Comparison of ENCODE assay signal across 9 cellular contexts in the genomic region with DNA sequence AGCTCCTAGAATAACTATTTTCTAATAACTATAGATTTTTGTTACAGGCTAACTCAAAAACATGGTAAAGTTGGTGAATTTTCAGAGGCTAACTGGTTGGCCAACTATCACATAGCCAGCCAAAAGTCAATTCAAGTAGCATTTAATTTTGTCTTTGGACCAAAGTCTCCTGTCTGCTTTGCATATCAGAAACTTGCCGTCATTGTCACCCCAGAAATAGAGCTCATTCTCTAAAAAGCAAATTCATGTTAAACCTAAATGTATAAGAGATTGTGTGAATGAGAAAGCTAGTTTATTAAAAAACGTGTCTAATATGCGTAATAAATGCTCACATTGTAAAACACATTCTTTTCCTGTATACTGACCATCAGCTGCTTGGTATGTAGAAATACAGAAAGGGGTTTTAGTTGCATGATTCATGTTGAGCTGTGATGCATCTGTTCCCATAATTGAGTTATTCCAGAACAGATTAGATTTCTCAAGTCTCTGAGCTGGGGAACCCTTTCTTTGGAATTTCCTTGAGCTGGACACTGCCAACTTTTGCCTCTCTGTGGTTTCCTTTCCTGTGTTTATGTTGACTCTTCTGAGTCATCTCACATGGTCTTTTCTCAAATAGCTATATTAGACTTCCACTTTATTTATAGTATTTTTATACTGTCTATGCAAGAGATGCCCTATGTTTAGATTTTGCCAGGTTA. TPM values are rescaled to one million over a fixed set of nuclear protein-coding genes. Genes with fewer than 3 reads are reported as not detected.
DNase-seq lines count a peak whose midpoint lies in the region; ATAC-seq, FAIRE-seq and TF ChIP-seq lines count a peak whose summit lies in the region.
"Had no signal": no experiment of that assay in that cellular context is flagged by ENCODE, and none has a peak within 500 bp of the region (broad histone marks: within the 10 kb centered on the region; RNA-seq: fewer than 3 reads in every experiment).

No MANE protein-coding gene starts in this region.

- CTCF ChIA-PET in CD4-positive, alpha-beta T cell (lab: Charles Lee): no interaction called here

- no peaks in the 10 kb centered on the region for H3K27me3 Mint-ChIP-seq in CD4-positive, alpha-beta T cell

- no peak overlapping the region for H3K4me3 Mint-ChIP-seq in CD4-positive, alpha-beta T cell

- H3K4me3 ChIP-seq in bronchial epithelial cell (ENCODE audit: low read depth, low read length): no peak overlapping the region

- H3K9me3 ChIP-seq in CD4-positive, alpha-beta T cell (ENCODE audit: control insufficient read depth, low read length): no peaks in the 10 kb centered on the region

- no peak for TF ChIP-seq CTCF in bronchial epithelial cell (IDR thresholded peaks at IDR 0.05; ENCODE audit: insufficient read depth, low read length, severe bottlenecking)
- TF ChIP-seq CTCF in CD4-positive, alpha-beta T cell (IDR thresholded peaks at IDR 0.05): no peak

- H3K36me3 Mint-ChIP-seq in CD4-positive, alpha-beta T cell (ENCODE audit: low read depth): peaks cover 8% of the 10 kb centered on the region

- FAIRE-seq in bronchial epithelial cell (lab: Jason Lieb, UNC): no peak
- FAIRE-seq: GM18507 had no signal

- H3K4me1 Mint-ChIP-seq in CD4-positive, alpha-beta T cell (ENCODE audit: low read depth): peaks cover 43% of the 10 kb centered on the region

- no peak overlapping the region for H3K27ac ChIP-seq in CD4-positive, alpha-beta T cell (ENCODE audit: low read depth, low read length)

- POLR2A ChIA-PET in CD4-positive, alpha-beta T cell (lab: Charles Lee): no interaction called here

- H3K36me3 ChIP-seq in bronchial epithelial cell (ENCODE audit: control insufficient read depth, insufficient read depth, low read length): no peaks in the 10 kb centered on the region

- H3K27ac Mint-ChIP-seq in CD4-positive, alpha-beta T cell: no peak overlapping the region

- H3K9me3 Mint-ChIP-seq in CD4-positive, alpha-beta T cell: no peaks in the 10 kb centered on the region

- peak; percentile 42 for ATAC-seq in HG03575 (IDR thresholded peaks at IDR 0.05; ENCODE audit: extremely low read depth, insufficient number of reproducible peaks, low FRiP score, unreplicated experiment)
- ATAC-seq in CD4-positive, alpha-beta T cell (ENCODE audit: poor library complexity): no peak
- ATAC-seq in GM21825 (IDR thresholded peaks at IDR 0.05; ENCODE audit: unreplicated experiment): no peak

- H3K27me3 ChIP-seq in bronchial epithelial cell (ENCODE audit: control insufficient read depth, insufficient read depth, low read length): no peaks in the 10 kb centered on the region
- no peaks in the 10 kb centered on the region for H3K27me3 ChIP-seq in CD4-positive, alpha-beta T cell (ENCODE audit: control insufficient read depth, insufficient read depth, low read length)

- intact Hi-C loops in CD4-positive, alpha-beta T cell (cut with DNase I, micrococcal nuclease): no loop called here

- peak; percentile 99 for DNase-seq in ELR (ENCODE audit: low read depth)
- DNase-seq in bronchial epithelial cell (ENCODE audit: low read depth): peak; percentile 99
- DNase-seq in myocyte (ENCODE audit: low read depth): peak; percentile 84
- DNase-seq in effector CD8-positive, alpha-beta T cell (lab: John Stamatoyannopoulos, UW): no peak
- DNase-seq in CD4-positive, alpha-beta T cell: no peak
- no peak for DNase-seq in OCI-M2 (lab: John Stamatoyannopoulos, UW; ENCODE audit: unreplicated experiment)

RNA-seq across cellular contexts. Expression of gene SRFBP1, which starts 7.3 kb away (rescaled TPM):
- total RNA-seq in bronchial epithelial cell (17.1 and 21.0 TPM in 2 replicates), myocyte (15.7 and 16.1 TPM in 2 replicates)
- 3.1 TPM for polyA plus RNA-seq in myocyte (2012)
- total RNA-seq in CD4-positive, alpha-beta T cell: 1 to 10 TPM; 4.0 to 4.6 TPM

Comparison
In these comparisons a context has a peak if more than half of its experiments do, and no peak if none do; other contexts are left out.
1. DNase-seq: peak in ELR (single experiment), bronchial epithelial cell (single experiment) and myocyte (single experiment); none in effector CD8-positive, alpha-beta T cell (single experiment), CD4-positive, alpha-beta T cell (0 of 10) and OCI-M2 (single experiment).